13 cellular contexts compared by ENCODE assay signal in genomic region chr13:74662895-74663294, GRCh38.
"Had no signal": no experiment of that assay in that cellular context is flagged by ENCODE, and none has a peak within 500 bp of the region (broad histone marks: within the 10 kb centered on the region; RNA-seq: fewer than 3 reads in every experiment).

No MANE protein-coding gene starts in this region.

- H3K9me3 ChIP-seq: ascending aorta, esophagus muscularis mucosa, left lung, neutrophil had no signal

- H3K27ac ChIP-seq: ascending aorta, breast epithelium, esophagus muscularis mucosa, left lung, neutrophil had no signal

- H3K4me1 ChIP-seq: ascending aorta, breast epithelium, esophagus muscularis mucosa, left lung had no signal

- ATAC-seq: activated CD4-positive, CD25-positive, alpha-beta regulatory T cell treated with anti-CD3 and anti-CD28 coated beads, Interleukin-2, amount 50 U/mL, for 24 hours; left lung; naive thymus-derived CD8-positive, alpha-beta T cell; stimulated activated naive CD8-positive, alpha-beta T cell treated with anti-CD3 and anti-CD28 coated beads, Interleukin-15, Interleukin-2, amounts not matched to agents 100 U/mL and 50 U/mL, for 24 hours had no signal

- H3K9me3 Mint-ChIP-seq: activated naive CD8-positive, alpha-beta T cell treated with anti-CD3 and anti-CD28 coated beads, Interleukin-2, amount 10 ng/mL, durations not matched to agents 7 days and 5 days; memory B cell had no signal

- DNase-seq: activated naive CD4-positive, alpha-beta T cell; activated naive CD8-positive, alpha-beta T cell treated with anti-CD3 and anti-CD28 coated beads, Interleukin-2, amount 10 ng/mL, durations not matched to agents 7 days and 5 days; left lung; naive thymus-derived CD8-positive, alpha-beta T cell; retina; small intestine; stimulated activated naive CD8-positive, alpha-beta T cell treated with anti-CD3 and anti-CD28 coated beads, Interleukin-15, Interleukin-2, amounts not matched to agents 100 U/mL and 50 U/mL, for 24 hours had no signal

- H3K4me3 Mint-ChIP-seq: activated naive CD8-positive, alpha-beta T cell treated with anti-CD3 and anti-CD28 coated beads, Interleukin-2, amount 10 ng/mL, durations not matched to agents 7 days and 5 days; memory B cell; naive thymus-derived CD8-positive, alpha-beta T cell had no signal

- H3K27me3 Mint-ChIP-seq: activated naive CD8-positive, alpha-beta T cell treated with anti-CD3 and anti-CD28 coated beads, Interleukin-2, amount 10 ng/mL, durations not matched to agents 7 days and 5 days had no signal

- H3K27me3 ChIP-seq: ascending aorta, breast epithelium, esophagus muscularis mucosa, left lung, neutrophil had no signal

- H3K36me3 ChIP-seq: ascending aorta, breast epithelium, esophagus muscularis mucosa, left lung, neutrophil had no signal

- H3K27ac Mint-ChIP-seq: activated naive CD8-positive, alpha-beta T cell treated with anti-CD3 and anti-CD28 coated beads, Interleukin-2, amount 10 ng/mL, durations not matched to agents 7 days and 5 days; memory B cell; naive thymus-derived CD8-positive, alpha-beta T cell had no signal

- H3K4me1 Mint-ChIP-seq: activated naive CD8-positive, alpha-beta T cell treated with anti-CD3 and anti-CD28 coated beads, Interleukin-2, amount 10 ng/mL, durations not matched to agents 7 days and 5 days; memory B cell; naive thymus-derived CD8-positive, alpha-beta T cell had no signal

- H3K4me3 ChIP-seq: ascending aorta, breast epithelium, esophagus muscularis mucosa, left lung had no signal
